Comparison of ENCODE assay signal across 20 cellular contexts in the genomic region with DNA sequence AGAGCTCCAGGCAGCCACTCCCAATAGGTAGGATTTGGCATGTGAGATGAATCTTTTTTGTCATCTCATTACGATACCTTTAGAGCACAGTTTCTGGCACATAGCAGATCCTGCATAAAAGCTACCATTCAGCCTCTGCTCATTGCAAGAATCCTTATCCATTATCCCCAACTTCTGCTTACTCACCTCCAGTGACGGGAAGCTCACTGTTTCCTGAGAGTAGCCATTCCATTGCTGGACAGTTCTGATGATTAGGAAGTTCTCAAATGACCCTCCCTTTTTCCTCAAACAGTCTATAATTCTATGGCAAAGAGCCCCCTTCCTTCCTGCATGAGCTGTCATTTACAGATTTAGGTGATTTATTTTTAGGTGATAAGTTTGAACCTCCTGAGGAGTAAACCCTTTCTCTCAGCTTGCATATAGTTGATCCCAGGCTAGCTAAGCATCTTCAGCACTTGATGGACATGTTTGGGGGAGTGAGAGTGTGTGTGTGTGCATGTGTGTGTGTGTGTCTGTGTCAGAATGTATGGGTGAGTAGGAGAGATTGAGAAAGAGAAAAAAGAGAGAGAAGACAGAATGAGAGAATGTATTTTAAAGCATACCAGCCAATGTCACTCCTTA.
DNase-seq lines count a peak whose midpoint lies in the region; ATAC-seq, FAIRE-seq and TF ChIP-seq lines count a peak whose summit lies in the region.
"Had no signal": no experiment of that assay in that cellular context is flagged by ENCODE, and none has a peak within 500 bp of the region (broad histone marks: within the 10 kb centered on the region; RNA-seq: fewer than 3 reads in every experiment).

No MANE protein-coding gene starts in this region.

- TF ChIP-seq RAD21 in GM12878 (IDR thresholded peaks at IDR 0.05; ENCODE audit: insufficient read depth, low read depth, low read length) = no peak

- no peaks in the 10 kb centered on the region for H3K4me1 Mint-ChIP-seq in activated CD8-positive, alpha-beta T cell treated with anti-CD3 and anti-CD28 coated beads for 36 hours (ENCODE audit: low read depth)

- DNase-seq in HTR-8/SVneo (ENCODE audit: insufficient read length, low spot score) = no peak
- DNase-seq in GM12878 (ENCODE audit: low read depth, low spot score) = no peak
- no peak for DNase-seq in hepatocyte (ENCODE audit: low spot score)
- no peak for DNase-seq in D721Med (ENCODE audit: insufficient read length, low spot score)
- no peak for DNase-seq in A172 (ENCODE audit: low spot score)
- no peak for DNase-seq in activated CD8-positive, alpha-beta T cell treated with anti-CD3 and anti-CD28 coated beads for 36 hours
- DNase-seq: BE2C; CD4-positive, alpha-beta T cell; DMS153; H7; HFFc6; KG1; NCI-H1092; NCI-H187 treated with DMSO at 0.1 percent for 48 hours; NCI-H2107; NK-92 treated with Interleukin-12 subunit alpha and Interleukin-12 subunit beta, amount 100 ng/mL, for 24 hours had no signal

- no peaks in the 10 kb centered on the region for H3K9me2 ChIP-seq in hepatocyte (replicated peaks; ENCODE audit: insufficient read depth)

- H3K4me3 ChIP-seq in GM12878 (no peak overlapping the region), hepatocyte (no peak overlapping the region), rectal smooth muscle tissue (ENCODE audit: low read length) (no peak overlapping the region)

- H3K4me2 ChIP-seq in GM12878 (ENCODE audit: control insufficient read depth, insufficient read depth) = no peak overlapping the region
- peak overlapping the region; percentile 30 for H3K4me2 ChIP-seq in hepatocyte

- H3K4me3 Mint-ChIP-seq in activated CD8-positive, alpha-beta T cell treated with anti-CD3 and anti-CD28 coated beads for 36 hours = no peak overlapping the region
- H3K4me3 Mint-ChIP-seq: CD4-positive, alpha-beta T cell; HFFc6 had no signal

- no peaks in the 10 kb centered on the region for H3K36me3 Mint-ChIP-seq in activated CD8-positive, alpha-beta T cell treated with anti-CD3 and anti-CD28 coated beads for 36 hours (ENCODE audit: low read depth)

- no peaks in the 10 kb centered on the region for H4K20me1 ChIP-seq in GM12878 (ENCODE audit: control insufficient read depth, insufficient read depth)
- H4K20me1 ChIP-seq in hepatocyte (ENCODE audit: insufficient read depth, poor library complexity, severe bottlenecking) = no peaks in the 10 kb centered on the region

- BruUV-seq in GM12878 (replicated peaks; lab: Mats Ljungman, UMichigan) = no TSS peak

- H3K27ac ChIP-seq in GM12878 (ENCODE audit: control insufficient read depth, insufficient read depth) (no peak overlapping the region), hepatocyte (peak overlapping the region; percentile 69), rectal smooth muscle tissue (ENCODE audit: low read depth, low read length) (no peak overlapping the region)
- H3K27ac ChIP-seq: HL-60 had no signal

- no peak overlapping the region for H2AFZ ChIP-seq in GM12878 (ENCODE audit: control insufficient read depth, low read depth, low read length)
- H2AFZ ChIP-seq in hepatocyte = no peak overlapping the region

- no peak for TF ChIP-seq EP300 in GM12878 (IDR thresholded peaks at IDR 0.05; ENCODE audit: borderline replicate concordance in 1 of 2, control insufficient read depth in 1 of 2, low read depth in 2 of 2, low read length in 2 of 2)

- H3K27me3 ChIP-seq in GM12878 (replicated peaks in 1 of 2; ENCODE audit: control insufficient read depth in 2 of 2, insufficient read depth in 2 of 2, low read length in 1 of 2) (peaks cover 0 to 3% of the 10 kb centered on the region in 2 experiments; a peak in 1 of 4 replicates), hepatocyte (no peaks in the 10 kb centered on the region), rectal smooth muscle tissue (ENCODE audit: control insufficient read depth, insufficient read depth, low read length) (no peaks in the 10 kb centered on the region)
- H3K27me3 ChIP-seq: BE2C had no signal

- CTCF ChIA-PET in GM12878 (lab: Yijun Ruan, JAX) = interaction anchor here (0.7 to 1.8 kb wide), 4 partner anchors 9 to 224 kb away, joined by 3 to 5 read pairs (median 3); no protein-coding TSS in a partner anchor
- CTCF ChIA-PET in activated CD8-positive, alpha-beta T cell treated with anti-CD3 and anti-CD28 coated beads for 36 hours (lab: Charles Lee) = interaction anchor here (0.6 kb wide), 1 partner anchor 264 kb away, joined by 4 read pairs; no protein-coding TSS in a partner anchor

- FAIRE-seq in HTR-8/SVneo (lab: Jason Lieb, UNC) (peak; percentile 58), GM12878 (lab: Jason Lieb, UNC) (peak; percentile 23), D721Med (lab: Jason Lieb, UNC) (no peak)

- POLR2A ChIA-PET in GM12878 (lab: Charles Lee) = no interaction called here
- POLR2A ChIA-PET in activated CD8-positive, alpha-beta T cell treated with anti-CD3 and anti-CD28 coated beads for 36 hours (lab: Charles Lee) = no interaction called here

- no peaks in the 10 kb centered on the region for H3K27me3 Mint-ChIP-seq in activated CD8-positive, alpha-beta T cell treated with anti-CD3 and anti-CD28 coated beads for 36 hours
- H3K27me3 Mint-ChIP-seq: CD4-positive, alpha-beta T cell had no signal

- H3K9ac ChIP-seq in GM12878 (ENCODE audit: control insufficient read depth, insufficient read depth, low read length) (no peak overlapping the region), rectal smooth muscle tissue (ENCODE audit: low read length) (peak overlapping the region; percentile 6)

- no peaks in the 10 kb centered on the region for H3K4me1 ChIP-seq in GM12878 (ENCODE audit: control insufficient read depth, insufficient read depth, low read length)
- peaks cover 35% of the 10 kb centered on the region for H3K4me1 ChIP-seq in hepatocyte (ENCODE audit: insufficient read depth)
- H3K4me1 ChIP-seq in rectal smooth muscle tissue (ENCODE audit: control insufficient read depth, insufficient read depth, low read length) = no peaks in the 10 kb centered on the region
- H3K4me1 ChIP-seq: BE2C had no signal

- in situ Hi-C loops in GM12878 (cut with MboI) = no loop called here

- H3K36me3 ChIP-seq in GM12878 (ENCODE audit: control insufficient read depth in 2 of 2, insufficient read depth in 2 of 2, low read length in 1 of 2) (no peaks in the 10 kb centered on the region), hepatocyte (replicated peaks; ENCODE audit: insufficient read depth, low read depth) (no peaks in the 10 kb centered on the region), rectal smooth muscle tissue (ENCODE audit: control insufficient read depth, insufficient read depth, low read length) (no peaks in the 10 kb centered on the region)
- H3K36me3 ChIP-seq: BE2C had no signal

- no peaks in the 10 kb centered on the region for H3K9me3 Mint-ChIP-seq in activated CD8-positive, alpha-beta T cell treated with anti-CD3 and anti-CD28 coated beads for 36 hours
- H3K9me3 Mint-ChIP-seq: CD4-positive, alpha-beta T cell; HFFc6 had no signal

- TF ChIP-seq POLR2A in GM12878 (IDR thresholded peaks at IDR 0.05; ENCODE audit: low read depth, low read length) = no peak

- no peak for ATAC-seq in GM12878
- ATAC-seq in GM21529 (IDR thresholded peaks at IDR 0.05; ENCODE audit: unreplicated experiment) = no peak
- ATAC-seq in activated CD8-positive, alpha-beta T cell treated with anti-CD3 and anti-CD28 coated beads for 36 hours = no peak
- ATAC-seq: SK-N-SH treated with all-trans-retinoic acid at 6 μM for 48 hours had no signal

- H3K9me3 ChIP-seq in GM12878 (replicated peaks; ENCODE audit: control insufficient read depth, insufficient read depth, low read length) = no peaks in the 10 kb centered on the region
- H3K9me3 ChIP-seq in hepatocyte (ENCODE audit: low read depth) = no peaks in the 10 kb centered on the region
- H3K9me3 ChIP-seq: BE2C had no signal

- H3K79me2 ChIP-seq in GM12878 (ENCODE audit: control insufficient read depth, insufficient read depth, low read length) = no peaks in the 10 kb centered on the region
- no peaks in the 10 kb centered on the region for H3K79me2 ChIP-seq in hepatocyte

- intact Hi-C loops in GM12878 (cut with micrococcal nuclease; ENCODE audit: unreplicated experiment) = no loop called here
- intact Hi-C loops in activated CD8-positive, alpha-beta T cell treated with anti-CD3 and anti-CD28 coated beads for 36 hours (cut with micrococcal nuclease) = no loop called here

- 22% methylated on average over 2 of the region's 2 CpGs for WGBS in GM12878 (ENCODE audit: insufficient coverage, insufficient replicate concordance, low lambda C conversion rate, missing lambda C conversion rate)
- 94% methylated on average over 2 of the region's 2 CpGs for WGBS in hepatocyte (ENCODE audit: low lambda C conversion rate, missing lambda C conversion rate)

- RAD21 ChIA-PET in GM12878 (lab: Charles Lee; ENCODE audit: unreplicated experiment) = no interaction called here

- no peak overlapping the region for H3K27ac Mint-ChIP-seq in activated CD8-positive, alpha-beta T cell treated with anti-CD3 and anti-CD28 coated beads for 36 hours
- H3K27ac Mint-ChIP-seq: CD4-positive, alpha-beta T cell; HFFc6 had no signal

- TF ChIP-seq CTCF in GM12878 (IDR thresholded peaks at IDR 0.05 in 2 of 3, conservative IDR thresholded peaks at IDR 0.05 in 1 of 3; ENCODE audit: control insufficient read depth in 2 of 3, extremely low read depth in 1 of 3, insufficient read depth in 1 of 3, low read depth in 3 of 3, low read length in 3 of 3) (no peak), hepatocyte (IDR thresholded peaks at IDR 0.05; ENCODE audit: poor library complexity) (no peak), D721Med (IDR thresholded peaks at IDR 0.05; ENCODE audit: insufficient read depth, missing control alignments) (no peak)
- no peak for TF ChIP-seq CTCF in activated CD8-positive, alpha-beta T cell treated with anti-CD3 and anti-CD28 coated beads for 36 hours (IDR thresholded peaks at IDR 0.05)

- SMC1A ChIA-PET in GM12878 (lab: Charles Lee; ENCODE audit: uncharacterized antibody, unreplicated experiment) = interaction anchor here (0.7 kb wide), 1 partner anchor 526 kb away, joined by 3 read pairs; no protein-coding TSS in a partner anchor

TF ChIP-seq in GM12878, 131 proteins besides CTCF, POLR2A, EP300 and RAD21 (continues in another document):
- TF ChIP-seq CHD4 (IDR thresholded peaks at IDR 0.05) = no peak
- no peak for TF ChIP-seq ZBED1 (IDR thresholded peaks at IDR 0.05; ENCODE audit: borderline replicate concordance)
- no peak for TF ChIP-seq BACH1 (IDR thresholded peaks at IDR 0.05; ENCODE audit: borderline replicate concordance)
- no peak for TF ChIP-seq YY1 (IDR thresholded peaks at IDR 0.05; ENCODE audit: low read depth, low read length)
- TF ChIP-seq ZNF622 (IDR thresholded peaks at IDR 0.05) = no peak
- TF ChIP-seq, protein P1, sequence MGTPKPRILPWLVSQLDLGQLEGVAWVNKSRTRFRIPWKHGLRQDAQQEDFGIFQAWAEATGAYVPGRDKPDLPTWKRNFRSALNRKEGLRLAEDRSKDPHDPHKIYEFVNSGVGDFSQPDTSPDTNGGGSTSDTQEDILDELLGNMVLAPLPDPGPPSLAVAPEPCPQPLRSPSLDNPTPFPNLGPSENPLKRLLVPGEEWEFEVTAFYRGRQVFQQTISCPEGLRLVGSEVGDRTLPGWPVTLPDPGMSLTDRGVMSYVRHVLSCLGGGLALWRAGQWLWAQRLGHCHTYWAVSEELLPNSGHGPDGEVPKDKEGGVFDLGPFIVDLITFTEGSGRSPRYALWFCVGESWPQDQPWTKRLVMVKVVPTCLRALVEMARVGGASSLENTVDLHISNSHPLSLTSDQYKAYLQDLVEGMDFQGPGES (IDR thresholded peaks at IDR 0.05) = no peak
- no peak for TF ChIP-seq SRF (IDR thresholded peaks at IDR 0.05; ENCODE audit: low read depth in 2 of 2, low read length in 2 of 2)
